17 cellular contexts compared by ENCODE assay signal in the genomic region with DNA sequence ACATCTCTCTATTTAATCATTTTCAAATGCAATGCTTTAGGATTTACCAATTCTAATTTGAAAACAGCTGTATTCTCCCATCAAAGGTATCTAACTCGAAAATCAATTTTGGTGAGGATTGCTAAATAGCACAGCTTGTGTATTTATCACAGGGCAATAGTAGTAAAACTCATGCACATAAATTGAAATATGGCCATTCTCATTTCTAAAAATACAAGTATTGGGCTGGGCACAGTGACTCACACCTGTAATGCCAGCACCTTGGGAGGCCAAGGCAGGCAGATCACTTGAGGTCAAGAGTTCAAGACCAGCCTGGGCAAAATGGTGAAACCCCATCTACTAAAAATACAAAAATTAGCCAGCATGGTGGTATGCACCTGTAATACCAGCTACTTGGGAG.
"Had no signal": no experiment of that assay in that cellular context is flagged by ENCODE, and none has a peak within 500 bp of the region (broad histone marks: within the 10 kb centered on the region; RNA-seq: fewer than 3 reads in every experiment).

No MANE protein-coding gene starts in this region.

- H3K9me3 Mint-ChIP-seq: type B pancreatic cell had no signal

- H3K36me3 ChIP-seq: left ventricle myocardium inferior, lower lobe of right lung, neutrophil, spleen had no signal

- H3K4me3 ChIP-seq: left ventricle myocardium inferior, lower lobe of right lung, spleen had no signal

- H3K27ac Mint-ChIP-seq: memory B cell, mesothelial cell of epicardium, type B pancreatic cell had no signal

- H3K27me3 ChIP-seq: neutrophil, spleen had no signal

- DNase-seq: effector memory CD4-positive, alpha-beta T cell; left ventricle myocardium inferior; lower lobe of right lung; posterior cingulate gyrus; stimulated activated CD4-positive, alpha-beta T cell treated with anti-CD3 and anti-CD28 coated beads, Interleukin-2, amount 100 ng/mL, for 24 hours; stimulated activated CD4-positive, alpha-beta T cell treated with anti-CD3 and anti-CD28 coated beads, Interleukin-4, amount 100 ng/mL, for 4 hours; stimulated activated naive CD4-positive, alpha-beta T cell treated with Interleukin-2 at 50 U/mL for 16 hours had no signal

- H3K9me3 ChIP-seq: left ventricle myocardium inferior, lower lobe of right lung, neutrophil had no signal

- H3K27ac ChIP-seq: left ventricle myocardium inferior, lower lobe of right lung, neutrophil had no signal

- FAIRE-seq: endometrium, frontal cortex, keratinocyte, urothelium cell line had no signal

- H3K27me3 Mint-ChIP-seq: memory B cell, type B pancreatic cell had no signal

- H3K4me1 ChIP-seq: left ventricle myocardium inferior, lower lobe of right lung had no signal

- H3K4me3 Mint-ChIP-seq: mesothelial cell of epicardium, type B pancreatic cell had no signal

- H3K36me3 Mint-ChIP-seq: type B pancreatic cell had no signal

- ATAC-seq: lower lobe of right lung, sciatic nerve had no signal
